1 cellular context compared by ENCODE assay signal in genomic region chr1:202247837-202248795, GRCh38.
TF ChIP-seq lines count a peak whose summit lies in the region.

No MANE protein-coding gene starts in this region.

TF ChIP-seq in HepG2, 621 proteins besides CTCF, POLR2A, EP300 and RAD21:
- no peak for TF ChIP-seq SRF (IDR thresholded peaks at IDR 0.05; ENCODE audit: low read depth, low read length)
